In genomic region chr2:12416600-12416999, GRCh38 we compare ENCODE assay signal across 8 cellular contexts.
DNase-seq lines count a peak whose midpoint lies in the region; ATAC-seq and TF ChIP-seq lines count a peak whose summit lies in the region.

No MANE protein-coding gene starts in this region.

- DNase-seq in AG20443 (ENCODE audit: low spot score), result peak; percentile 57
- DNase-seq in M059J (ENCODE audit: low read depth), result peak; percentile 15
- peak; percentile 26 for DNase-seq in activated T-cell treated with anti-CD3 and anti-CD28 coated beads for 24 hours (ENCODE audit: low read depth)
- peak; percentile 76 for DNase-seq in fibroblast of the aortic adventitia (ENCODE audit: low read depth)
- peak; percentile 39 to 41 for DNase-seq in stimulated activated CD4-positive, alpha-beta T cell treated with anti-CD3 and anti-CD28 coated beads, Interleukin-15, amount 100 ng/mL, for 1 hour (ENCODE audit: low read depth in 1 of 2, low spot score in 1 of 2)
- no peak for DNase-seq in retina
- no peak for DNase-seq in inferior parietal cortex (ENCODE audit: extremely low spot score)

- H3K4me3 ChIP-seq in fibroblast of the aortic adventitia (ENCODE audit: low read depth, low read length), result no peak overlapping the region

- no peak for ATAC-seq in GM19452 (IDR thresholded peaks at IDR 0.05; ENCODE audit: unreplicated experiment)

- TF ChIP-seq CTCF in fibroblast of the aortic adventitia (IDR thresholded peaks at IDR 0.05; ENCODE audit: insufficient read depth, low read length), result peak; percentile 77

Comparison
In these comparisons a context has a peak if more than half of its experiments do, and no peak if none do; other contexts are left out.
1. DNase-seq: peak in AG20443 (single experiment), M059J (single experiment), activated T-cell treated with anti-CD3 and anti-CD28 coated beads for 24 hours (single experiment), fibroblast of the aortic adventitia (single experiment) and stimulated activated CD4-positive, alpha-beta T cell treated with anti-CD3 and anti-CD28 coated beads, Interleukin-15, amount 100 ng/mL, for 1 hour (2 of 2); none in retina (single experiment) and inferior parietal cortex (single experiment).